ENCODE assay signal across 8 cellular contexts in genomic region chr12:6604254-6605029, GRCh38. TPM values are rescaled to one million over a fixed set of nuclear protein-coding genes. Genes with fewer than 3 reads are reported as not detected.
DNase-seq lines count a peak whose midpoint lies in the region; ATAC-seq and TF ChIP-seq lines count a peak whose summit lies in the region.

No MANE protein-coding gene starts in this region.

- H3K27ac Mint-ChIP-seq in Caco-2 (ENCODE audit: unreplicated experiment) (peak overlapping the region; percentile 50), endothelial cell (ENCODE audit: unreplicated experiment) (peak overlapping the region; percentile 75), osteocyte (ENCODE audit: unreplicated experiment) (peak overlapping the region; percentile 78)

- H3K4me3 ChIP-seq in Caco-2 (ENCODE audit: low read depth, low read length) (0 out of 2 replicates have a peak overlapping the region, but pooled peaks have one; percentile 0), NT2/D1 (ENCODE audit: insufficient read length, low read depth) (peak overlapping the region; percentile 88)

- BruUV-seq in Caco-2 (replicated peaks; lab: Mats Ljungman, UMichigan), result no TSS peak

- H3K4me3 Mint-ChIP-seq in Caco-2 (ENCODE audit: unreplicated experiment), result no peak overlapping the region
- H3K4me3 Mint-ChIP-seq in endothelial cell (ENCODE audit: unreplicated experiment), result peak overlapping the region; percentile 95
- no peak overlapping the region for H3K4me3 Mint-ChIP-seq in osteocyte (ENCODE audit: unreplicated experiment)

- H3K36me3 Mint-ChIP-seq in Caco-2 (ENCODE audit: insufficient read depth, unreplicated experiment), result peaks cover 63% of the 10 kb centered on the region
- peaks cover 48% of the 10 kb centered on the region for H3K36me3 Mint-ChIP-seq in endothelial cell (ENCODE audit: low read depth, unreplicated experiment)
- H3K36me3 Mint-ChIP-seq in osteocyte (ENCODE audit: unreplicated experiment), result peaks cover 47% of the 10 kb centered on the region

- H3K27me3 ChIP-seq in Caco-2 (replicated peaks; ENCODE audit: control insufficient read depth, insufficient read depth, low read length) (no peaks in the 10 kb centered on the region), NT2/D1 (ENCODE audit: insufficient read depth, insufficient read length) (no peaks in the 10 kb centered on the region)

- H3K4me1 ChIP-seq in Caco-2 (peaks cover 30% of the 10 kb centered on the region), NT2/D1 (ENCODE audit: insufficient read depth, insufficient read length) (peaks cover 20% of the 10 kb centered on the region)

- H3K36me3 ChIP-seq in Caco-2 (ENCODE audit: control insufficient read depth, insufficient read depth, low read length) (peaks cover 14% of the 10 kb centered on the region), NT2/D1 (ENCODE audit: insufficient read depth, insufficient read length, low read length) (peaks cover 62% of the 10 kb centered on the region)

- peaks cover 21% of the 10 kb centered on the region for H3K4me1 Mint-ChIP-seq in Caco-2 (ENCODE audit: low read depth, unreplicated experiment)
- H3K4me1 Mint-ChIP-seq in endothelial cell (ENCODE audit: unreplicated experiment), result peaks cover 25% of the 10 kb centered on the region
- H3K4me1 Mint-ChIP-seq in osteocyte (ENCODE audit: unreplicated experiment), result peaks cover 39% of the 10 kb centered on the region

- ATAC-seq in GM19328 (IDR thresholded peaks at IDR 0.05; ENCODE audit: unreplicated experiment) (no peak), GM18861 (IDR thresholded peaks at IDR 0.05; ENCODE audit: unreplicated experiment) (no peak), HG02642 (IDR thresholded peaks at IDR 0.05; ENCODE audit: poor library complexity, unreplicated experiment) (no peak), GM21447 (IDR thresholded peaks at IDR 0.05; ENCODE audit: unreplicated experiment) (no peak)

- intact Hi-C loops in Caco-2 (cut with micrococcal nuclease; ENCODE audit: unreplicated experiment), result loop anchor here (5.0 kb wide), 1 partner anchor 37 kb away; the partner anchor contains the start of gene NOP2

- H3K27me3 Mint-ChIP-seq in Caco-2 (ENCODE audit: insufficient read depth, unreplicated experiment) (no peaks in the 10 kb centered on the region), endothelial cell (ENCODE audit: unreplicated experiment) (peaks cover 14% of the 10 kb centered on the region), osteocyte (ENCODE audit: unreplicated experiment) (no peaks in the 10 kb centered on the region)

- DNase-seq in Caco-2 (no peak), NT2/D1 (ENCODE audit: low read depth, low spot score) (no peak), endothelial cell (ENCODE audit: low spot score) (no peak), osteocyte (ENCODE audit: extremely low spot score, unreplicated experiment) (no peak)

- POLR2A ChIA-PET in Caco-2 (lab: Charles Lee), result interaction anchor here (0.6 kb wide), 1 partner anchor 1321 kb away, joined by 3 read pairs; no protein-coding TSS in a partner anchor

- H3K9me3 Mint-ChIP-seq in Caco-2 (ENCODE audit: unreplicated experiment), result no peaks in the 10 kb centered on the region
- H3K9me3 Mint-ChIP-seq in endothelial cell (ENCODE audit: unreplicated experiment), result no peaks in the 10 kb centered on the region
- H3K9me3 Mint-ChIP-seq in osteocyte (ENCODE audit: unreplicated experiment), result no peaks in the 10 kb centered on the region

- TF ChIP-seq CTCF in Caco-2 (IDR thresholded peaks at IDR 0.05; ENCODE audit: insufficient read depth in 1 of 2, low read depth in 1 of 2, low read length in 1 of 2, severe bottlenecking in 1 of 2, unreplicated experiment in 1 of 2), result no peak
- TF ChIP-seq CTCF in endothelial cell (IDR thresholded peaks at IDR 0.05; ENCODE audit: unreplicated experiment), result no peak
- TF ChIP-seq CTCF in osteocyte (IDR thresholded peaks at IDR 0.05), result no peak

- H3K9me3 ChIP-seq in Caco-2, result no peaks in the 10 kb centered on the region
- no peaks in the 10 kb centered on the region for H3K9me3 ChIP-seq in NT2/D1 (ENCODE audit: insufficient read depth, low read length)

- CTCF ChIA-PET in Caco-2 (lab: Charles Lee), result interaction anchor here (0.5 to 1.1 kb wide), 2 partner anchors 34 to 85 kb away, joined by 3 to 5 read pairs; partner anchors contain the start of gene ZNF384

- H3K9ac ChIP-seq in NT2/D1 (ENCODE audit: insufficient read length, low read depth), result peak overlapping the region; percentile 93

RNA-seq across cellular contexts. Expression of gene CHD4, which starts 2.7 kb away (rescaled TPM):
- 223 and 229 TPM in 2 replicates for total RNA-seq in Caco-2 (2022)
- 334 TPM for total RNA-seq in endothelial cell (ENCODE audit: unreplicated experiment)
- total RNA-seq in osteocyte, result 348 and 351 TPM in 2 replicates

RNA-seq across cellular contexts. Expression of gene LPAR5, which starts 31.3 kb away (rescaled TPM):
- total RNA-seq in Caco-2 (2022) (0.19 and 0.20 TPM in 2 replicates), endothelial cell (ENCODE audit: unreplicated experiment) (2.7 TPM), osteocyte (0.32 and 0.50 TPM in 2 replicates)

RNA-seq across cellular contexts. Expression of gene NOP2, which starts 36.4 kb away (rescaled TPM):
- total RNA-seq in Caco-2 (2022), result 145 and 157 TPM in 2 replicates
- 37.5 TPM for total RNA-seq in endothelial cell (ENCODE audit: unreplicated experiment)
- 32.5 and 34.5 TPM in 2 replicates for total RNA-seq in osteocyte

RNA-seq across cellular contexts. Expression of gene ACRBP, which starts 42.8 kb away (rescaled TPM):
- total RNA-seq in Caco-2 (2022) (0.73 and 1.3 TPM in 2 replicates), endothelial cell (ENCODE audit: unreplicated experiment) (19.3 TPM), osteocyte (0.73 and 1.0 TPM in 2 replicates)

RNA-seq across cellular contexts. Expression of gene IFFO1, which starts 48.6 kb away (rescaled TPM):
- total RNA-seq in Caco-2 (2022) (0.48 and 0.53 TPM in 2 replicates), endothelial cell (ENCODE audit: unreplicated experiment) (82.2 TPM), osteocyte (35.9 and 40.7 TPM in 2 replicates)
